4 cellular contexts compared by ENCODE assay signal in genomic region chr18:14501894-14502293, GRCh38. TPM values are rescaled to one million over a fixed set of nuclear protein-coding genes. Genes with fewer than 3 reads are reported as not detected.
"Had no signal": no experiment of that assay in that cellular context is flagged by ENCODE, and none has a peak within 500 bp of the region (broad histone marks: within the 10 kb centered on the region; RNA-seq: fewer than 3 reads in every experiment).

No MANE protein-coding gene starts in this region.

RNA-seq across cellular contexts. Expression of gene POTEC, which starts 41.5 kb away (rescaled TPM):
- total RNA-seq: GM23248, H7, HepG2, HFFc6 had no signal
